In the genomic region with DNA sequence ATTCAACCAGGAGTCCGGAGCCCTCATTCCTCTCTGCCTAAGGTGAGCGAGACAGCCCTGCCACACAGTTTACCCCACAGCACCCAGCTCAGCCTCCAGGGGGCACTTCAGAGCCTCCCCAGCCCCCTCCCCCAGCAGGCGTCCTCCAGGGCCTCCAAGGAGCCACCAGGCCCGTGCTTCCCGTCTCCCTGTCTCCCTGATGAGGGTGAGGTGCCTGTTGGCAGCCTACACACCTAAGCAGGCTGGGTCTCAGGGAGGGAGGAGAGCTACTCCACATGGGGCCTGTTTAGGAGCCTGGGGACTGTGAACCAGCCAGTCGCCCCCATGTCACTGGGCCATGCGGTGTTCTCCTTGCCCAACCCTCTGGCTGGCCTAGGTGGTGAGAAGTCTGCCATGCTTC, we compare ENCODE assay signal across 9 cellular contexts. TPM values are rescaled to one million over a fixed set of nuclear protein-coding genes. Genes with fewer than 3 reads are reported as not detected.
DNase-seq lines count a peak whose midpoint lies in the region; ATAC-seq and TF ChIP-seq lines count a peak whose summit lies in the region.
"Had no signal": no experiment of that assay in that cellular context is flagged by ENCODE, and none has a peak within 500 bp of the region (broad histone marks: within the 10 kb centered on the region; RNA-seq: fewer than 3 reads in every experiment).

No MANE protein-coding gene starts in this region.

- H3K9me3 Mint-ChIP-seq in endothelial cell (ENCODE audit: unreplicated experiment): no peaks in the 10 kb centered on the region
- H3K9me3 Mint-ChIP-seq: activated naive CD4-positive, alpha-beta T cell treated with anti-CD3 and anti-CD28 coated beads, Interleukin-2, amount 50 U/mL, for 72 hours had no signal

- H3K4me3 Mint-ChIP-seq in endothelial cell (ENCODE audit: unreplicated experiment): peak overlapping the region; percentile 67

- H3K4me2 ChIP-seq in parathyroid adenoma (ENCODE audit: low read length): no peak overlapping the region

- peaks cover 43% of the 10 kb centered on the region for H3K4me1 Mint-ChIP-seq in endothelial cell (ENCODE audit: unreplicated experiment)

- H3K9ac ChIP-seq in parathyroid adenoma: no peak overlapping the region

- peaks cover 2% of the 10 kb centered on the region for H3K79me2 ChIP-seq in parathyroid adenoma

- no peak overlapping the region for H3K4me3 ChIP-seq in parathyroid adenoma (ENCODE audit: low read depth, low read length)
- H3K4me3 ChIP-seq in mucosa of descending colon: no peak overlapping the region

- H3K27ac ChIP-seq in parathyroid adenoma: peak overlapping the region; percentile 97

- H3K27me3 Mint-ChIP-seq in endothelial cell (ENCODE audit: unreplicated experiment): peaks cover 13% of the 10 kb centered on the region

- intact Hi-C loops in mucosa of descending colon (cut with DNase I, micrococcal nuclease): no loop called here

- H3K36me3 ChIP-seq in parathyroid adenoma (ENCODE audit: control insufficient read depth, insufficient read depth, low read length): no peaks in the 10 kb centered on the region
- H3K36me3 ChIP-seq in mucosa of descending colon (ENCODE audit: low read depth): no peaks in the 10 kb centered on the region

- H3K27me3 ChIP-seq in parathyroid adenoma (ENCODE audit: control insufficient read depth, insufficient read depth, low read length): no peaks in the 10 kb centered on the region

- POLR2A ChIA-PET in GM10248 (lab: Yijun Ruan, JAX): no interaction called here

- peak overlapping the region; percentile 8 for H3K27ac Mint-ChIP-seq in endothelial cell (ENCODE audit: unreplicated experiment)

- no peak overlapping the region for H2AFZ ChIP-seq in parathyroid adenoma

- CTCF ChIA-PET in GM10248 (lab: Yijun Ruan, JAX): interaction anchor here (1.0 to 1.5 kb wide), 3 partner anchors 10 to 17 kb away, joined by 3 to 5 read pairs (median 4); no protein-coding TSS in a partner anchor

- TF ChIP-seq CTCF in GM10248 (IDR thresholded peaks at IDR 0.05; ENCODE audit: control extremely low read depth, extremely low read depth, low read depth, missing control alignments) (peak; percentile 16), endothelial cell (IDR thresholded peaks at IDR 0.05; ENCODE audit: unreplicated experiment) (peak; percentile 36), parathyroid adenoma (IDR thresholded peaks at IDR 0.05) (peak; percentile 45), mucosa of descending colon (IDR thresholded peaks at IDR 0.05) (no peak)

- DNase-seq in GM10248 (ENCODE audit: extremely low spot score) (peak; percentile 32), NCI-H69 (lab: John Stamatoyannopoulos, UW) (peak; percentile 10), endothelial cell (ENCODE audit: low spot score) (peak; percentile 57), mucosa of descending colon (no peak), NCI-H1694 (lab: John Stamatoyannopoulos, UW) (no peak)
- no peak for DNase-seq in central memory CD4-positive, alpha-beta T cell
- DNase-seq: NCI-H446 treated with DMSO at 0.1 percent for 48 hours had no signal

- H3K36me3 Mint-ChIP-seq in endothelial cell (ENCODE audit: low read depth, unreplicated experiment): peaks cover 33% of the 10 kb centered on the region
- H3K36me3 Mint-ChIP-seq: activated naive CD4-positive, alpha-beta T cell treated with anti-CD3 and anti-CD28 coated beads, Interleukin-2, amount 50 U/mL, for 72 hours had no signal

- H3K9me3 ChIP-seq in parathyroid adenoma (ENCODE audit: control insufficient read depth, low read length) (no peaks in the 10 kb centered on the region), mucosa of descending colon (no peaks in the 10 kb centered on the region)

- H3K4me1 ChIP-seq in parathyroid adenoma (peaks cover 84% of the 10 kb centered on the region), mucosa of descending colon (ENCODE audit: low read depth) (peaks cover 12% of the 10 kb centered on the region)

- no peak for ATAC-seq in mucosa of descending colon

RNA-seq across cellular contexts. Expression of a gene that starts 28.9 kb away (rescaled TPM):
- total RNA-seq in endothelial cell (ENCODE audit: unreplicated experiment): 219 TPM
- total RNA-seq in mucosa of descending colon: 10 to 100 TPM; 65.5 to 89.9 (median 71.3) TPM

Comparison
In these comparisons a context has a peak if more than half of its experiments do, and no peak if none do; other contexts are left out.
1. DNase-seq: peak in GM10248 (single experiment), NCI-H69 (single experiment) and endothelial cell (single experiment); none in central memory CD4-positive, alpha-beta T cell (single experiment), mucosa of descending colon (0 of 3) and NCI-H1694 (single experiment).